ENCODE assay signal across 3 cellular contexts in the genomic region with DNA sequence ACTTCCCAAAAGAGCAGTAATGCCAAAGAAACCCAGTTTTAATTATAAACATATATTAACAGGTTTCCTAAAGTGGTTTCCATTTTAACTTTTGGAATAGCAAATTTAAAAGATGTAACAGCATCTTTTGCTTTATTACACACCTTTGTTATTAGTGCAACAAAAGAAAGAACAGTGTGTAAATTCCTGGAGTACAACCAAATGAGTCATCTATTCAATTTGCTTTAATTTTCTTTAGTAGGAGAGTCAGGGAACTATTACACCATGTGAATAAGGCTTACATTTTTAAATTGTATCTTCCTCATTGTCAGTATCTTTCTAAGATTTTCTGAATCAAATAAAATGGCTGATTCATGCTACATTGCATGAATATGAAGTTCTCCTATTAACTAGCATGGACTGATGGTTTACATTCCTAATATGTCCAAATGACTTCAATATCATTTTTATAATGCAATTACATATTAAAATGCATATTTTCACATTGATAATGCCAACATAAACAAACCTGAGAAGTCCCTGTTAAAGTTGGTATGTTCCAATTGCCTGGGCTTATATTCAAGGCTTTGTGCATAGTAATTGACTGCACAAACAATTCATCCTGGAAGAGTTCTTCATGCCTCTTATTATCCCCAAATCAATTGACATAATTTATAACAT.
A peak's percentile ranks its signal among the peaks of the same experiment; 100 is the strongest.
TF ChIP-seq lines count a peak whose summit lies in the region.

No MANE protein-coding gene starts in this region.

TF ChIP-seq in IMR-90, 13 proteins besides CTCF, POLR2A, EP300 and RAD21:
- TF ChIP-seq NFE2L2 (IDR thresholded peaks at IDR 0.05; ENCODE audit: low read depth, low read length) (no peak), ELK1 (IDR thresholded peaks at IDR 0.05; ENCODE audit: borderline replicate concordance, low read depth, low read length) (no peak), FOS (IDR thresholded peaks at IDR 0.05; ENCODE audit: low read depth, low read length) (no peak), RFX5 (IDR thresholded peaks at IDR 0.05; ENCODE audit: low read depth, low read length) (no peak), MAZ (IDR thresholded peaks at IDR 0.05; ENCODE audit: borderline replicate concordance, low read depth, low read length) (no peak), SMC3 (IDR thresholded peaks at IDR 0.05; ENCODE audit: low read depth, low read length) (no peak), MAFK (IDR thresholded peaks at IDR 0.05; ENCODE audit: low read depth, low read length) (no peak), MXI1 (IDR thresholded peaks at IDR 0.05; ENCODE audit: borderline replicate concordance, low read depth, low read length) (no peak)
- TF ChIP-seq, protein P1, sequence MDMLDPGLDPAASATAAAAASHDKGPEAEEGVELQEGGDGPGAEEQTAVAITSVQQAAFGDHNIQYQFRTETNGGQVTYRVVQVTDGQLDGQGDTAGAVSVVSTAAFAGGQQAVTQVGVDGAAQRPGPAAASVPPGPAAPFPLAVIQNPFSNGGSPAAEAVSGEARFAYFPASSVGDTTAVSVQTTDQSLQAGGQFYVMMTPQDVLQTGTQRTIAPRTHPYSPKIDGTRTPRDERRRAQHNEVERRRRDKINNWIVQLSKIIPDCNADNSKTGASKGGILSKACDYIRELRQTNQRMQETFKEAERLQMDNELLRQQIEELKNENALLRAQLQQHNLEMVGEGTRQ (IDR thresholded peaks at IDR 0.05; ENCODE audit: low read depth, low read length) = no peak

TF ChIP-seq in SK-N-SH, 30 proteins besides CTCF, POLR2A, EP300 and RAD21:
- no peak for TF ChIP-seq SIN3A (IDR thresholded peaks at IDR 0.05; ENCODE audit: borderline replicate concordance, low read depth, low read length)
- no peak for TF ChIP-seq GATA2 (CRISPR knock-in tag; IDR thresholded peaks at IDR 0.05)
- peak; percentile 16; the same call in 1 of the 2 replicates for TF ChIP-seq FOSL2 (IDR thresholded peaks at IDR 0.05; ENCODE audit: borderline replicate concordance, low read depth)

TF ChIP-seq in endothelial cell of umbilical vein, 7 proteins besides CTCF, POLR2A, EP300 and RAD21:
- TF ChIP-seq GATA2 (IDR thresholded peaks at IDR 0.05; ENCODE audit: insufficient read depth, insufficient read length, low read depth, low read length) (no peak), FOS (IDR thresholded peaks at IDR 0.05; ENCODE audit: borderline replicate concordance, insufficient read depth, low read length) (peak; percentile 62), POLR2AphosphoS5 (IDR thresholded peaks at IDR 0.05; ENCODE audit: insufficient read depth, low read depth, low read length) (no peak)
